ENCODE assay signal across 22 cellular contexts in genomic region chr1:104463126-104463697, GRCh38.
"Had no signal": no experiment of that assay in that cellular context is flagged by ENCODE, and none has a peak within 500 bp of the region (broad histone marks: within the 10 kb centered on the region; RNA-seq: fewer than 3 reads in every experiment).

No MANE protein-coding gene starts in this region.

- H3K4me3 Mint-ChIP-seq: activated CD4-positive, alpha-beta T cell treated with anti-CD3 and anti-CD28 coated beads for 36 hours; activated CD8-positive, alpha-beta T cell treated with anti-CD3 and anti-CD28 coated beads for 36 hours; activated naive CD4-positive, alpha-beta T cell treated with anti-CD3 and anti-CD28 coated beads, Interleukin-2, amount 10 ng/mL, durations not matched to agents 7 days and 5 days; activated naive CD8-positive, alpha-beta T cell treated with anti-CD3 and anti-CD28 coated beads for 36 hours; activated T-cell treated with anti-CD3 and anti-CD28 coated beads, Interleukin-2, amount 50 U/mL, for 72 hours had no signal

- H3K4me1 Mint-ChIP-seq: activated CD4-positive, alpha-beta T cell treated with anti-CD3 and anti-CD28 coated beads for 36 hours had no signal

- H3K36me3 Mint-ChIP-seq: activated naive CD4-positive, alpha-beta T cell treated with anti-CD3 and anti-CD28 coated beads, Interleukin-2, amount 10 ng/mL, durations not matched to agents 7 days and 5 days had no signal

- H3K27ac Mint-ChIP-seq: activated CD4-positive, alpha-beta T cell treated with anti-CD3 and anti-CD28 coated beads for 36 hours; activated CD8-positive, alpha-beta T cell treated with anti-CD3 and anti-CD28 coated beads for 36 hours; activated naive CD4-positive, alpha-beta T cell treated with anti-CD3 and anti-CD28 coated beads, Interleukin-2, amount 10 ng/mL, durations not matched to agents 7 days and 5 days; activated naive CD8-positive, alpha-beta T cell treated with anti-CD3 and anti-CD28 coated beads for 36 hours; activated T-cell treated with anti-CD3 and anti-CD28 coated beads, Interleukin-2, amount 50 U/mL, for 72 hours; activated T-helper 2 cell treated with anti-CD3 and anti-CD28 coated beads, Interferon-gamma antibody, Interleukin-2, Interleukin-4, amounts not matched to agents 10 μg/mL and 5 μg/mL and 100 μg/mL, durations not matched to agents 14 hours and 24 hours and 36 hours had no signal

- DNase-seq: activated CD4-positive, alpha-beta T cell treated with anti-CD3 and anti-CD28 coated beads for 36 hours; activated CD4-positive, alpha-beta T cell treated with anti-CD3 and anti-CD28 coated beads, Interleukin-2, amount 50 U/mL, for 1 hour; activated CD8-positive, alpha-beta memory T cell treated with anti-CD3 and anti-CD28 coated beads, Interleukin-2, amount 50 U/mL, for 4 hours; activated CD8-positive, alpha-beta T cell treated with anti-CD3 and anti-CD28 coated beads for 36 hours; activated gamma-delta T cell treated with Interleukin-2 at 50 U/mL for 16 hours; activated naive CD4-positive, alpha-beta T cell treated with anti-CD3 and anti-CD28 coated beads, Interleukin-2, amount 10 ng/mL, durations not matched to agents 7 days and 5 days; activated naive CD8-positive, alpha-beta T cell treated with anti-CD3 and anti-CD28 coated beads for 36 hours; activated T-cell treated with anti-CD3 and anti-CD28 coated beads, Interleukin-2, amount 50 U/mL, for 72 hours; brain microvascular endothelial cell; KG1; NCI-H1092; NCI-H1417 treated with DMSO at 0.1 percent for 48 hours; NCI-H1694; NCI-H2081; NCI-H345; NCI-H524; RPMI8226; SK-N-SH; T-helper 1 cell had no signal

- ATAC-seq: activated CD4-positive, alpha-beta T cell treated with anti-CD3 and anti-CD28 coated beads for 36 hours; activated CD8-positive, alpha-beta T cell treated with anti-CD3 and anti-CD28 coated beads for 36 hours; activated T-cell treated with anti-CD3 and anti-CD28 coated beads, Interleukin-2, amount 50 U/mL, for 72 hours; Panc1; Right ventricle myocardium inferior had no signal

- H3K27me3 Mint-ChIP-seq: activated CD4-positive, alpha-beta T cell treated with anti-CD3 and anti-CD28 coated beads for 36 hours; activated CD8-positive, alpha-beta T cell treated with anti-CD3 and anti-CD28 coated beads for 36 hours; activated naive CD4-positive, alpha-beta T cell treated with anti-CD3 and anti-CD28 coated beads, Interleukin-2, amount 10 ng/mL, durations not matched to agents 7 days and 5 days; activated naive CD8-positive, alpha-beta T cell treated with anti-CD3 and anti-CD28 coated beads for 36 hours had no signal
